Comparison of ENCODE assay signal across 8 cellular contexts in genomic region chr6:2970034-2970685, GRCh38. TPM values are rescaled to one million over a fixed set of nuclear protein-coding genes. Genes with fewer than 3 reads are reported as not detected.
DNase-seq lines count a peak whose midpoint lies in the region; ATAC-seq and TF ChIP-seq lines count a peak whose summit lies in the region.

No MANE protein-coding gene starts in this region.

- DNase-seq in A673 (ENCODE audit: low spot score) = no peak
- DNase-seq in MG63 = no peak
- no peak for DNase-seq in colonic mucosa
- DNase-seq in naive thymus-derived CD4-positive, alpha-beta T cell = no peak
- DNase-seq in GM03348 (ENCODE audit: low spot score) = no peak

- peak overlapping the region; percentile 31 to 94 (median 90) for H3K27ac Mint-ChIP-seq in naive thymus-derived CD4-positive, alpha-beta T cell

- H3K9ac ChIP-seq in colonic mucosa (ENCODE audit: low read depth in 2 of 2, low read length in 2 of 2) = peak overlapping the region in 1 of 2 donors; percentile 78

- peak overlapping the region; percentile 63 for H3K4me3 ChIP-seq in A673 (ENCODE audit: low read depth, low read length, poor library complexity, severe bottlenecking)
- peak overlapping the region; percentile 61 for H3K4me3 ChIP-seq in MG63
- peak overlapping the region; percentile 63 for H3K4me3 ChIP-seq in colonic mucosa
- H3K4me3 ChIP-seq in naive thymus-derived CD4-positive, alpha-beta T cell (ENCODE audit: low read length) = peak overlapping the region; percentile 66

- intact Hi-C loops in A673 (cut with micrococcal nuclease; ENCODE audit: unreplicated experiment) (no loop called here), colonic mucosa (cut with DNase I) (no loop called here)
- intact Hi-C loops in naive thymus-derived CD4-positive, alpha-beta T cell (cut with micrococcal nuclease) = loop anchor here (2.0 kb wide), 3 partner anchors 13 to 29 kb away; no protein-coding TSS in a partner anchor

- H3K9me3 ChIP-seq in A673 (ENCODE audit: low read depth, low read length, poor library complexity, severe bottlenecking) (no peaks in the 10 kb centered on the region), MG63 (no peaks in the 10 kb centered on the region), colonic mucosa (no peaks in the 10 kb centered on the region)
- H3K9me3 ChIP-seq in naive thymus-derived CD4-positive, alpha-beta T cell (ENCODE audit: control insufficient read depth in 2 of 3, low read length in 3 of 3) = no peaks in the 10 kb centered on the region

- no peak for ATAC-seq in naive thymus-derived CD4-positive, alpha-beta T cell
- ATAC-seq in HG02588 (IDR thresholded peaks at IDR 0.05; ENCODE audit: unreplicated experiment) (no peak), GM18520 (IDR thresholded peaks at IDR 0.05; ENCODE audit: unreplicated experiment) (no peak), HG03378 (IDR thresholded peaks at IDR 0.05; ENCODE audit: unreplicated experiment) (no peak)

- POLR2A ChIA-PET in A673 (lab: Charles Lee; ENCODE audit: low non-redundant PET) = no interaction called here
- POLR2A ChIA-PET in naive thymus-derived CD4-positive, alpha-beta T cell (lab: Charles Lee) = interaction anchor here (1.0 kb wide), 1 partner anchor 30 kb away, joined by 3 read pairs; no protein-coding TSS in a partner anchor

- H3K27ac ChIP-seq in A673 (ENCODE audit: low read depth, low read length, poor library complexity, severe bottlenecking) (no peak overlapping the region), colonic mucosa (peak overlapping the region; percentile 94)
- peak overlapping the region; percentile 72 for H3K27ac ChIP-seq in naive thymus-derived CD4-positive, alpha-beta T cell (ENCODE audit: low read depth, low read length)

- peaks cover 14 to 75% (median 57%) of the 10 kb centered on the region in 7 donors for H3K4me1 Mint-ChIP-seq in naive thymus-derived CD4-positive, alpha-beta T cell

- peaks cover 0 to 60% (median 0%) of the 10 kb centered on the region in 5 donors for H3K27me3 Mint-ChIP-seq in naive thymus-derived CD4-positive, alpha-beta T cell

- CTCF ChIA-PET in A673 (lab: Charles Lee) = no interaction called here
- CTCF ChIA-PET in naive thymus-derived CD4-positive, alpha-beta T cell (lab: Charles Lee) = no interaction called here

- H3K36me3 Mint-ChIP-seq in naive thymus-derived CD4-positive, alpha-beta T cell = peaks cover 0 to 3% (median 0%) of the 10 kb centered on the region in 5 donors

- no peaks in the 10 kb centered on the region for H3K36me3 ChIP-seq in A673 (ENCODE audit: insufficient read depth, low read length, poor library complexity, severe bottlenecking)
- no peaks in the 10 kb centered on the region; the same call in 1 of the 2 replicates for H3K36me3 ChIP-seq in MG63
- H3K36me3 ChIP-seq in colonic mucosa = no peaks in the 10 kb centered on the region
- no peaks in the 10 kb centered on the region for H3K36me3 ChIP-seq in naive thymus-derived CD4-positive, alpha-beta T cell (ENCODE audit: control insufficient read depth in 2 of 3, insufficient read depth in 3 of 3, low read length in 3 of 3)

- TF ChIP-seq CTCF in A673 (conservative IDR thresholded peaks at IDR 0.05; ENCODE audit: low read depth, low read length) = no peak
- no peak for TF ChIP-seq CTCF in colonic mucosa (IDR thresholded peaks at IDR 0.05)

- H3K4me3 Mint-ChIP-seq in naive thymus-derived CD4-positive, alpha-beta T cell = peak overlapping the region; percentile 83 to 94 (median 90)

- H3K9me3 Mint-ChIP-seq in naive thymus-derived CD4-positive, alpha-beta T cell = peaks cover 0 to 7% (median 0%) of the 10 kb centered on the region in 11 donors

- H3K4me1 ChIP-seq in A673 (ENCODE audit: insufficient read depth, low read length, poor library complexity, severe bottlenecking) = no peaks in the 10 kb centered on the region
- H3K4me1 ChIP-seq in colonic mucosa = peaks cover 5% of the 10 kb centered on the region
- H3K4me1 ChIP-seq in naive thymus-derived CD4-positive, alpha-beta T cell (ENCODE audit: control insufficient read depth in 2 of 2, insufficient read depth in 2 of 2, low read length in 2 of 2) = peaks cover 7 to 12% of the 10 kb centered on the region in 2 donors

- H3K27me3 ChIP-seq in A673 (replicated peaks; ENCODE audit: insufficient read depth, low read depth, low read length, poor library complexity) (no peaks in the 10 kb centered on the region), MG63 (no peaks in the 10 kb centered on the region), colonic mucosa (no peaks in the 10 kb centered on the region)
- no peaks in the 10 kb centered on the region for H3K27me3 ChIP-seq in naive thymus-derived CD4-positive, alpha-beta T cell (ENCODE audit: control insufficient read depth in 2 of 2, insufficient read depth in 2 of 2, low read length in 2 of 2)

- TSS peak; percentile 48 for BruUV-seq in A673 (replicated peaks; lab: Mats Ljungman, UMichigan)

RNA-seq across cellular contexts. Expression of gene SERPINB6, which starts 1.2 kb away (rescaled TPM):
- total RNA-seq in A673 (2021) (34.8 and 37.5 TPM in 2 replicates), colonic mucosa (100 to 1,000 TPM; 139 to 285 TPM)
- 45.1 and 59.9 TPM in 2 replicates for total RNA-seq in MG63 (2014; rRNA removed; shearing (Covaris generic); ENCODE audit: low replicate concordance)
- total RNA-seq in naive thymus-derived CD4-positive, alpha-beta T cell = 10 to 100 TPM; 19.7 to 60.5 (median 56.4) TPM
- 10 to 100 TPM; 77.9 to 94.2 TPM for polyA plus RNA-seq in naive thymus-derived CD4-positive, alpha-beta T cell

RNA-seq across cellular contexts. Expression of gene NQO2, which starts 29.5 kb away (rescaled TPM):
- total RNA-seq in A673 (2021) (92.7 and 97.3 TPM in 2 replicates), colonic mucosa (10 to 100 TPM; 14.1 to 19.0 TPM)
- 4.2 and 17.6 TPM in 2 replicates for total RNA-seq in MG63 (2014; rRNA removed; shearing (Covaris generic); ENCODE audit: low replicate concordance)
- total RNA-seq in naive thymus-derived CD4-positive, alpha-beta T cell = 10 to 100 TPM in 4 of 5 experiments, 1 to 10 TPM in 1; 8.1 to 34.6 (median 22.6) TPM
- 10 to 100 TPM; 44.4 to 52.0 TPM for polyA plus RNA-seq in naive thymus-derived CD4-positive, alpha-beta T cell

Comparison
In these comparisons a context has a peak if more than half of its experiments do, and no peak if none do; other contexts are left out.
1. intact Hi-C loops: an anchor here in naive thymus-derived CD4-positive, alpha-beta T cell (2.0 kb wide); none called in A673 and colonic mucosa.